18 cellular contexts compared by ENCODE assay signal in genomic region chr12:25796523-25797000, GRCh38.
A peak's percentile ranks its signal among the peaks of the same experiment; 100 is the strongest.
DNase-seq lines count a peak whose midpoint lies in the region; ATAC-seq and TF ChIP-seq lines count a peak whose summit lies in the region.
"Had no signal": no experiment of that assay in that cellular context is flagged by ENCODE, and none has a peak within 500 bp of the region (broad histone marks: within the 10 kb centered on the region; RNA-seq: fewer than 3 reads in every experiment).

No MANE protein-coding gene starts in this region.

- no peaks in the 10 kb centered on the region for H3K27me3 ChIP-seq in SK-N-SH (ENCODE audit: insufficient read depth)
- no peaks in the 10 kb centered on the region for H3K27me3 ChIP-seq in PC-3 (ENCODE audit: low read length)
- H3K27me3 ChIP-seq in osteoblast (ENCODE audit: insufficient read depth, low read length) = no peaks in the 10 kb centered on the region
- H3K27me3 ChIP-seq: stomach had no signal

- H3F3A ChIP-seq in SK-N-SH (replicated peaks; ENCODE audit: insufficient read depth) (no peaks in the 10 kb centered on the region), PC-3 (ENCODE audit: low read length, unreplicated experiment) (no peaks in the 10 kb centered on the region)

- no peak overlapping the region for H3K4me2 ChIP-seq in SK-N-SH
- H3K4me2 ChIP-seq in PC-3 (ENCODE audit: low read length) = peak overlapping the region; percentile 28
- no peak overlapping the region for H3K4me2 ChIP-seq in osteoblast (ENCODE audit: insufficient read depth, low read length)

- CTCF ChIA-PET in SK-N-SH (lab: Yijun Ruan, JAX) (interaction anchor here (1.3 kb wide), 1 partner anchor 107 kb away, joined by 3 read pairs; no protein-coding TSS in a partner anchor), PC-3 (lab: Charles Lee) (no interaction called here)

- DNase-seq in SK-N-SH (no peak), PC-3 (peak; percentile 67), fibroblast of peridontal ligament (ENCODE audit: extremely low read depth) (peak; percentile 22), osteoblast (ENCODE audit: insufficient read length, low spot score, missing footprints) (no peak)
- no peak for DNase-seq in activated CD8-positive, alpha-beta memory T cell treated with anti-CD3 and anti-CD28 coated beads, Interleukin-2, amount 50 U/mL, for 4 hours
- DNase-seq: activated CD4-positive, CD25-positive, alpha-beta regulatory T cell treated with anti-CD3 and anti-CD28 coated beads, Interleukin-2, amount 50 U/mL, for 72 hours; activated CD8-positive, alpha-beta memory T cell treated with anti-CD3 and anti-CD28 coated beads, Interleukin-2, amount 10 ng/mL, durations not matched to agents 7 days and 5 days; DND-41; head of caudate nucleus; NCI-H1436; NCI-H345; retina; SIG-M5; stomach had no signal

- intact Hi-C loops in PC-3 (cut with micrococcal nuclease) = no loop called here

- H4K20me1 ChIP-seq in SK-N-SH (ENCODE audit: insufficient read depth) (no peaks in the 10 kb centered on the region), PC-3 (ENCODE audit: low read length) (no peaks in the 10 kb centered on the region), osteoblast (ENCODE audit: insufficient read depth, low read length) (no peaks in the 10 kb centered on the region)

- H3K4me3 ChIP-seq in SK-N-SH (ENCODE audit: low read depth in 2 of 2, low read length in 1 of 2) = no peak overlapping the region
- no peak overlapping the region for H3K4me3 ChIP-seq in PC-3 (ENCODE audit: low read length)
- no peak overlapping the region for H3K4me3 ChIP-seq in osteoblast (ENCODE audit: insufficient read depth, low read length)
- H3K4me3 ChIP-seq: stomach had no signal

- peak overlapping the region; percentile 20; the same call in 1 of the 2 replicates for H2AFZ ChIP-seq in SK-N-SH (ENCODE audit: low read depth)
- no peak overlapping the region for H2AFZ ChIP-seq in PC-3 (ENCODE audit: low read length)
- peak overlapping the region; percentile 32 for H2AFZ ChIP-seq in osteoblast (ENCODE audit: low read length)

- ATAC-seq in SK-N-SH treated with all-trans-retinoic acid at 6 μM for 48 hours (no peak), PC-3 (peak; percentile 41), GM19463 (IDR thresholded peaks at IDR 0.05; ENCODE audit: unreplicated experiment) (no peak), GM19351 (IDR thresholded peaks at IDR 0.05; ENCODE audit: unreplicated experiment) (no peak)
- ATAC-seq: activated CD8-positive, alpha-beta memory T cell treated with anti-CD3 and anti-CD28 coated beads, Interleukin-2, amount 10 ng/mL, durations not matched to agents 7 days and 5 days; HCT116 had no signal

- no peak for TF ChIP-seq RAD21 in SK-N-SH (IDR thresholded peaks at IDR 0.05; ENCODE audit: low read length)

- H3K79me2 ChIP-seq in SK-N-SH (ENCODE audit: insufficient read depth) (no peaks in the 10 kb centered on the region), PC-3 (ENCODE audit: low read length) (no peaks in the 10 kb centered on the region), osteoblast (ENCODE audit: insufficient read depth, low read length) (no peaks in the 10 kb centered on the region)

- BruUV-seq in PC-3 (replicated peaks; lab: Mats Ljungman, UMichigan) = no TSS peak

- no peak for TF ChIP-seq EP300 in SK-N-SH (IDR thresholded peaks at IDR 0.05; ENCODE audit: borderline replicate concordance in 1 of 2, low read depth in 1 of 2, low read length in 1 of 2)

- H3K36me3 ChIP-seq in SK-N-SH (replicated peaks in 1 of 2; ENCODE audit: control insufficient read depth in 1 of 2, insufficient read depth in 2 of 2, low read length in 1 of 2) (no peaks in the 10 kb centered on the region), PC-3 (ENCODE audit: low read depth, low read length) (no peaks in the 10 kb centered on the region), osteoblast (ENCODE audit: insufficient read depth, low read length) (no peaks in the 10 kb centered on the region)
- H3K36me3 ChIP-seq: stomach had no signal

- POLR2A ChIA-PET in SK-N-SH (lab: Yijun Ruan, JAX) = no interaction called here
- POLR2A ChIA-PET in PC-3 (lab: Charles Lee; ENCODE audit: unreplicated experiment) = interaction anchor here (0.6 kb wide), 1 partner anchor 53 kb away, joined by 5 read pairs; no protein-coding TSS in a partner anchor

- H3K9me2 ChIP-seq in SK-N-SH (no peaks in the 10 kb centered on the region), PC-3 (replicated peaks; ENCODE audit: low read length) (no peaks in the 10 kb centered on the region)

- H3K9ac ChIP-seq in SK-N-SH (no peak overlapping the region), PC-3 (ENCODE audit: low read length) (no peak overlapping the region)

- WGBS in SK-N-SH (ENCODE audit: low lambda C conversion rate) = 70% methylated on average over 2 of the region's 2 CpGs

- H3K4me1 ChIP-seq in SK-N-SH (ENCODE audit: control insufficient read depth in 1 of 2, insufficient read depth in 2 of 2, low read depth in 1 of 2, low read length in 1 of 2) (peaks cover 4% of the 10 kb centered on the region in 2 experiments; a peak in 2 of 4 replicates), PC-3 (ENCODE audit: insufficient read depth, low read length) (peaks cover 60% of the 10 kb centered on the region), osteoblast (ENCODE audit: insufficient read depth, low read length) (peaks cover 3% of the 10 kb centered on the region)

- TF ChIP-seq CTCF in SK-N-SH (IDR thresholded peaks at IDR 0.05) (no peak), PC-3 (conservative IDR thresholded peaks at IDR 0.05; ENCODE audit: low read depth, low read length) (no peak), osteoblast (IDR thresholded peaks at IDR 0.05; ENCODE audit: extremely low read depth, low read depth, low read length) (no peak)

- no peaks in the 10 kb centered on the region for H3K9me3 ChIP-seq in SK-N-SH
- no peaks in the 10 kb centered on the region for H3K9me3 ChIP-seq in PC-3 (ENCODE audit: low read length)
- H3K9me3 ChIP-seq in osteoblast (ENCODE audit: low read depth, low read length) = no peaks in the 10 kb centered on the region
- H3K9me3 ChIP-seq: stomach had no signal

- H3K27ac ChIP-seq in SK-N-SH (ENCODE audit: low read depth in 2 of 2, low read length in 1 of 2) (no peak overlapping the region; a peak in 1 of 4 replicates), PC-3 (ENCODE audit: low read length) (peak overlapping the region; percentile 34), osteoblast (ENCODE audit: low read depth, low read length) (peak overlapping the region; percentile 3)
- H3K27ac ChIP-seq: stomach had no signal

TF ChIP-seq in SK-N-SH, 30 proteins besides CTCF, POLR2A, EP300 and RAD21:
- TF ChIP-seq RFX5 (IDR thresholded peaks at IDR 0.05; ENCODE audit: low read length) (no peak), FOXM1 (IDR thresholded peaks at IDR 0.05; ENCODE audit: low read depth) (no peak), CHD2 (IDR thresholded peaks at IDR 0.05; ENCODE audit: low read length, partially characterized antibody) (no peak), RCOR1 (IDR thresholded peaks at IDR 0.05; ENCODE audit: low read length) (no peak), FOSL2 (IDR thresholded peaks at IDR 0.05; ENCODE audit: borderline replicate concordance, low read depth) (no peak), RXRA (IDR thresholded peaks at IDR 0.05; ENCODE audit: borderline replicate concordance, low read depth) (no peak), TAF1 (IDR thresholded peaks at IDR 0.05; ENCODE audit: borderline replicate concordance, low read depth, low read length) (no peak), FOXJ3 (CRISPR knock-in tag; IDR thresholded peaks at IDR 0.05) (no peak), GATA2 (CRISPR knock-in tag; IDR thresholded peaks at IDR 0.05) (no peak)
- TF ChIP-seq, protein P1, sequence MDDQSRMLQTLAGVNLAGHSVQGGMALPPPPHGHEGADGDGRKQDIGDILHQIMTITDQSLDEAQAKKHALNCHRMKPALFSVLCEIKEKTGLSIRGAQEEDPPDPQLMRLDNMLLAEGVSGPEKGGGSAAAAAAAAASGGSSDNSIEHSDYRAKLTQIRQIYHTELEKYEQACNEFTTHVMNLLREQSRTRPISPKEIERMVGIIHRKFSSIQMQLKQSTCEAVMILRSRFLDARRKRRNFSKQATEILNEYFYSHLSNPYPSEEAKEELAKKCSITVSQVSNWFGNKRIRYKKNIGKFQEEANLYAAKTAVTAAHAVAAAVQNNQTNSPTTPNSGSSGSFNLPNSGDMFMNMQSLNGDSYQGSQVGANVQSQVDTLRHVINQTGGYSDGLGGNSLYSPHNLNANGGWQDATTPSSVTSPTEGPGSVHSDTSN (IDR thresholded peaks at IDR 0.05) = no peak

TF ChIP-seq in SK-N-SH treated with all-trans-retinoic acid at 6 μM for 48 hours, 23 proteins besides CTCF, POLR2A, EP300 and RAD21 (continues in another document):
- TF ChIP-seq ARNTL (CRISPR knock-in tag; IDR thresholded peaks at IDR 0.05; ENCODE audit: borderline replicate concordance, low read depth) = no peak
- TF ChIP-seq POU6F1 (CRISPR knock-in tag; IDR thresholded peaks at IDR 0.05; ENCODE audit: borderline replicate concordance, low read depth) = no peak
- no peak for TF ChIP-seq SNAI2 (CRISPR knock-in tag; IDR thresholded peaks at IDR 0.05)
- TF ChIP-seq PPARA (CRISPR knock-in tag; IDR thresholded peaks at IDR 0.05; ENCODE audit: borderline replicate concordance) = no peak
- no peak for TF ChIP-seq CSDC2 (CRISPR knock-in tag; IDR thresholded peaks at IDR 0.05)
- TF ChIP-seq ZNF70 (CRISPR knock-in tag; IDR thresholded peaks at IDR 0.05) = no peak
- TF ChIP-seq ZFP30 (CRISPR knock-in tag; IDR thresholded peaks at IDR 0.05) = no peak
- TF ChIP-seq ZNF8 (CRISPR knock-in tag; IDR thresholded peaks at IDR 0.05) = no peak

Comparison
In these comparisons a context has a peak if more than half of its experiments do, and no peak if none do; other contexts are left out.
1. DNase-seq: peak in PC-3 (single experiment) and fibroblast of peridontal ligament (single experiment); none in SK-N-SH (single experiment), osteoblast (single experiment) and activated CD8-positive, alpha-beta memory T cell treated with anti-CD3 and anti-CD28 coated beads, Interleukin-2, amount 50 U/mL, for 4 hours (single experiment).
2. H3K27ac ChIP-seq: peak in PC-3 (single experiment) and osteoblast (single experiment); none in SK-N-SH (0 of 2).